Comparison of ENCODE assay signal across 28 cellular contexts in genomic region chr9:72334658-72335337, GRCh38.
"Had no signal": no experiment of that assay in that cellular context is flagged by ENCODE, and none has a peak within 500 bp of the region (broad histone marks: within the 10 kb centered on the region; RNA-seq: fewer than 3 reads in every experiment).

No MANE protein-coding gene starts in this region.

- H3K79me2 ChIP-seq: parathyroid adenoma had no signal

- FAIRE-seq: kidney had no signal

- H3K4me1 ChIP-seq: colonic mucosa, gastrocnemius medialis, neural progenitor cell, parathyroid adenoma, prostate gland, right atrium auricular region, testis, tibial artery had no signal

- H3K4me2 ChIP-seq: neural progenitor cell, smooth muscle cell had no signal

- H3K27me3 ChIP-seq: colonic mucosa, gastrocnemius medialis, neural progenitor cell, right atrium auricular region, testis, tibial artery had no signal

- H3K9ac ChIP-seq: neural progenitor cell, parathyroid adenoma had no signal

- H3K36me3 ChIP-seq: colonic mucosa, gastrocnemius medialis, neural progenitor cell, prostate gland, right atrium auricular region, tibial artery had no signal

- H2AFZ ChIP-seq: neural progenitor cell, parathyroid adenoma had no signal

- H3K4me1 Mint-ChIP-seq: endodermal cell; stimulated activated memory B cell treated with anti-CD40 and anti-IgM and Interleukin-4, amounts not matched to agents 10 μg/mL and 1 μg/mL and 100 μg/mL, for 72 hours had no signal

- H3K9me3 ChIP-seq: colonic mucosa, gastrocnemius medialis, mucosa of descending colon, prostate gland, right atrium auricular region, testis, tibial artery had no signal

- DNase-seq: colonic mucosa; effector CD8-positive, alpha-beta T cell; endodermal cell; erythroblast; gastrocnemius medialis; head of caudate nucleus; kidney; mesenchymal stem cell; mucosa of descending colon; naive B cell; stimulated activated CD4-positive, alpha-beta T cell treated with anti-CD3 and anti-CD28 coated beads, Interleukin-4, amount 100 ng/mL, for 4 hours; stimulated activated naive CD8-positive, alpha-beta T cell treated with anti-CD3 and anti-CD28 coated beads, Interleukin-15, Interleukin-2, amounts not matched to agents 100 U/mL and 50 U/mL, for 24 hours; substantia nigra; testis; tibial artery had no signal

- H3K27ac ChIP-seq: colonic mucosa, gastrocnemius medialis, neural progenitor cell, parathyroid adenoma, prostate gland, right atrium auricular region, testis, tibial artery had no signal

- H3K4me3 ChIP-seq: colonic mucosa, gastrocnemius medialis, lung, mucosa of descending colon, neural progenitor cell, prostate gland, right atrium auricular region, smooth muscle cell, testis, tibial artery had no signal

- H3K36me3 Mint-ChIP-seq: mesothelial cell of epicardium; neural progenitor cell; stimulated activated memory B cell treated with anti-CD40 and anti-IgM and Interleukin-4, amounts not matched to agents 10 μg/mL and 1 μg/mL and 100 μg/mL, for 72 hours; type B pancreatic cell had no signal

- H3K9me3 Mint-ChIP-seq: dendritic cell treated with granulocyte-macrophage colony-stimulating factor and Interleukin-4, amounts not matched to agents 40 ng/mL and 50 ng/mL, for 4 days; endodermal cell; mesothelial cell of epicardium; naive B cell; nephron; neural progenitor cell; stimulated activated memory B cell treated with anti-CD40 and anti-IgM and Interleukin-4, amounts not matched to agents 10 μg/mL and 1 μg/mL and 100 μg/mL, for 72 hours had no signal

- H3K27me3 Mint-ChIP-seq: dendritic cell treated with granulocyte-macrophage colony-stimulating factor and Interleukin-4, amounts not matched to agents 40 ng/mL and 50 ng/mL, for 4 days; naive B cell; stimulated activated memory B cell treated with anti-CD40 and anti-IgM and Interleukin-4, amounts not matched to agents 10 μg/mL and 1 μg/mL and 100 μg/mL, for 72 hours had no signal

- H3K27ac Mint-ChIP-seq: dendritic cell treated with granulocyte-macrophage colony-stimulating factor and Interleukin-4, amounts not matched to agents 40 ng/mL and 50 ng/mL, for 4 days; endodermal cell; mesothelial cell of epicardium; naive B cell; nephron; neural progenitor cell; stimulated activated memory B cell treated with anti-CD40 and anti-IgM and Interleukin-4, amounts not matched to agents 10 μg/mL and 1 μg/mL and 100 μg/mL, for 72 hours; type B pancreatic cell had no signal

- ATAC-seq: gastrocnemius medialis; left lobe of liver; mucosa of descending colon; sciatic nerve; stimulated activated memory B cell treated with anti-CD40 and anti-IgM and Interleukin-4, amounts not matched to agents 10 μg/mL and 1 μg/mL and 100 μg/mL, for 72 hours; stimulated activated naive CD8-positive, alpha-beta T cell treated with anti-CD3 and anti-CD28 coated beads, Interleukin-15, Interleukin-2, amounts not matched to agents 100 U/mL and 50 U/mL, for 24 hours had no signal

- H3K4me3 Mint-ChIP-seq: dendritic cell treated with granulocyte-macrophage colony-stimulating factor and Interleukin-4, amounts not matched to agents 40 ng/mL and 50 ng/mL, for 4 days; endodermal cell; mesothelial cell of epicardium; naive B cell; nephron; neural progenitor cell; stimulated activated memory B cell treated with anti-CD40 and anti-IgM and Interleukin-4, amounts not matched to agents 10 μg/mL and 1 μg/mL and 100 μg/mL, for 72 hours; type B pancreatic cell had no signal
